8 cellular contexts compared by ENCODE assay signal in the genomic region with DNA sequence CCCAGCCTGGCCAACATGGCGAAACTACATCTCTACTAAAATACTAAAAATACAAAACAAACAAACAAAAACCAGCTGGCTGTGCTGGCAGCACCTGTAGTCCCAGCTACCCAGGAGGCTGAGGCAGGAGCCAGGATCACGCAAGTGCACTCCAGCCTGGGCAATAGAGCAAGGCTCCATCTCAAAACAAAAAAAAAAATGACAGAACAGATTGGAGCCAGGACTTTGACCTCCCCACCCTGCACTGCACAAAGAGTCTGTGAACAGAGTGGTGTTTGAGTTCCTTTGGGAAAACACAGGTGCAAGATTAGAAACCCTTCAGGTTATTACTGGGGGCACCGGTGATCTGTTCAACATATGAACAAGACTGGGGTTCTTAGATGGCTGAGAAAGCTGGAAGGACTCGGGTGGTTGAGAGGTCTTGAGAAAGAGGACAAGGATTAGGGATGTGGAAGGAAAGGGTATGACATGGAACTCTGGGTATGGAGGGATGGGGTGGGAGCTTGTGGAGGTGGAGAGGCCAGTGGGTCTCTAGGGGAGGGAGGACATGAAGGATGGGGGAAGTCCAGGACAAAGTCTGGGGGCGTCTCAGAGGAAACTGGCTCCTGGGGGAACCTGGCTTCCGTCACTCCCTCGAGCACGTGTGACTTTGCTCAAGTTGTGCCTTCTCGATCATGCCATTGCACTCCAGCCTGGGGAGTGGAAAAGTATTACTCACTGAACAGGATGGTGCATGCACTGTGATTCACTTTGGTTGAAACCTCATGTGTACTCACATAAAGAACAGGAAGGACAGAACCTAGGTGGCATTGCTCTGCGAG. TPM values are rescaled to one million over a fixed set of nuclear protein-coding genes. Genes with fewer than 3 reads are reported as not detected.
DNase-seq lines count a peak whose midpoint lies in the region; ATAC-seq, FAIRE-seq and TF ChIP-seq lines count a peak whose summit lies in the region.

No MANE protein-coding gene starts in this region.

- no peak for ATAC-seq in K562
- ATAC-seq in HG02970 (IDR thresholded peaks at IDR 0.05; ENCODE audit: low FRiP score, unreplicated experiment) = no peak

- H3K4me3 ChIP-seq in AG04449 (ENCODE audit: low read depth, low read length) (no peak overlapping the region), K562 (no peak overlapping the region), mucosa of stomach (ENCODE audit: low read length) (no peak overlapping the region), HAP-1 (no peak overlapping the region)

- TF ChIP-seq RAD21 in K562 (CRISPR knock-in tag; conservative IDR thresholded peaks at IDR 0.05 in 1 of 2, IDR thresholded peaks at IDR 0.05 in 1 of 2) = no peak

- no peak overlapping the region for H3K4me2 ChIP-seq in K562 (ENCODE audit: insufficient read depth, low read length)

- CTCF ChIA-PET in AG04449 (lab: Yijun Ruan, JAX) (interaction anchor here (1.4 to 13.7 kb wide), 5 partner anchors 9 to 47 kb away, joined by 3 to 200 read pairs (median 5); partner anchors contain the start of gene RCN3), K562 (lab: Yijun Ruan, JAX; ENCODE audit: low intra/inter-chr PET ratio) (no interaction called here)

- no TSS peak for BruUV-seq in K562 (replicated peaks; lab: Mats Ljungman, UMichigan)

- no peak overlapping the region for H2AFZ ChIP-seq in K562 (ENCODE audit: low read depth, low read length)

- H3K27me3 ChIP-seq in K562 (ENCODE audit: control insufficient read depth in 2 of 2, insufficient read depth in 2 of 2, low read length in 2 of 2) (no peaks in the 10 kb centered on the region), mucosa of stomach (ENCODE audit: control insufficient read depth, insufficient read depth, low read length) (no peaks in the 10 kb centered on the region), HAP-1 (ENCODE audit: low read depth) (no peaks in the 10 kb centered on the region)

- peak; percentile 38 for TF ChIP-seq POLR2A in K562 (conservative IDR thresholded peaks at IDR 0.05)

- no peak for TF ChIP-seq EP300 in K562 (IDR thresholded peaks at IDR 0.05; ENCODE audit: low read length)

- peak overlapping the region in 1 of 2 experiments; percentile 43; a peak in 1 of 4 replicates for H3K9ac ChIP-seq in K562 (ENCODE audit: insufficient read depth in 1 of 2, low read depth in 2 of 2, low read length in 2 of 2)
- H3K9ac ChIP-seq in mucosa of stomach (ENCODE audit: low read length) = peak overlapping the region; percentile 65

- DNase-seq in AG04449 (ENCODE audit: low read depth, low spot score) (peak; percentile 17), RPMI7951 (ENCODE audit: low read depth) (peak; percentile 14), K562 (ENCODE audit: extremely low read depth in 1 of 4, low spot score in 3 of 4) (no peak), OCI-M1 (lab: John Stamatoyannopoulos, UW) (no peak), HAP-1 (ENCODE audit: low spot score in 2 of 2) (no peak), NCI-H2196 treated with DMSO at 0.1 percent for 48 hours (lab: John Stamatoyannopoulos, UW; ENCODE audit: unreplicated experiment) (no peak)

- no peak overlapping the region for H3K27ac ChIP-seq in K562 (ENCODE audit: extremely low read depth, low read depth, low read length)

- no peak for FAIRE-seq in K562 (lab: Jason Lieb, UNC)

- no peaks in the 10 kb centered on the region for H3K9me1 ChIP-seq in K562 (ENCODE audit: control insufficient read depth, insufficient read depth, low read length)

- TF ChIP-seq CTCF in AG04449 (IDR thresholded peaks at IDR 0.05; ENCODE audit: insufficient read depth, low read length, missing control alignments) (no peak), K562 (IDR thresholded peaks at IDR 0.05 in 2 of 3, conservative IDR thresholded peaks at IDR 0.05 in 1 of 3; ENCODE audit: insufficient read depth in 2 of 3, low read depth in 1 of 3, low read length in 3 of 3) (no peak)

- no peaks in the 10 kb centered on the region for H3K9me3 ChIP-seq in K562 (replicated peaks; ENCODE audit: control insufficient read depth, insufficient read depth, low read depth, low read length)
- H3K9me3 ChIP-seq in mucosa of stomach (ENCODE audit: control insufficient read depth, low read length) = no peaks in the 10 kb centered on the region
- H3K9me3 ChIP-seq in HAP-1 = no peaks in the 10 kb centered on the region

- POLR2A ChIA-PET in AG04449 (lab: Yijun Ruan, JAX) (interaction anchor here (0.6 kb wide), 1 partner anchor 10 kb away, joined by 3 read pairs; no protein-coding TSS in a partner anchor), K562 (lab: Yijun Ruan, JAX) (interaction anchor here (0.6 kb wide), 1 partner anchor 55 kb away, joined by 3 read pairs; no protein-coding TSS in a partner anchor)

- intact Hi-C loops in K562 (cut with micrococcal nuclease) = no loop called here

- in situ Hi-C loops in K562 (cut with MboI) = no loop called here
- in situ Hi-C loops in HAP-1 (cut with MboI; ENCODE audit: low sequenced_read_pairs) = no loop called here

- H3K4me1 ChIP-seq in K562 (replicated peaks in 1 of 2; ENCODE audit: control insufficient read depth in 2 of 2, insufficient read depth in 2 of 2, low read length in 2 of 2) (peaks cover 0 to 33% of the 10 kb centered on the region in 2 experiments; a peak in 4 of 5 replicates), mucosa of stomach (ENCODE audit: control insufficient read depth, insufficient read depth, low read length) (peaks cover 42% of the 10 kb centered on the region), HAP-1 (no peaks in the 10 kb centered on the region)

- no peaks in the 10 kb centered on the region; the same call in 1 of the 2 replicates for H4K20me1 ChIP-seq in K562 (replicated peaks; ENCODE audit: control insufficient read depth, insufficient read depth, low read length)

- H3K36me3 ChIP-seq in K562 (ENCODE audit: control insufficient read depth, insufficient read depth, low read length) = peaks cover 41% of the 10 kb centered on the region
- peaks cover 2% of the 10 kb centered on the region for H3K36me3 ChIP-seq in mucosa of stomach (ENCODE audit: control insufficient read depth, insufficient read depth, low read length)
- H3K36me3 ChIP-seq in HAP-1 (replicated peaks) = peaks cover 24% of the 10 kb centered on the region

- 85% methylated on average over 9 of the region's 10 CpGs for whole genome bisulfite sequencing in K562 (ENCODE audit: insufficient coverage, low coverage, missing lambda C conversion rate)

- H3K79me2 ChIP-seq in K562 (ENCODE audit: control insufficient read depth, insufficient read depth, low read length) = no peaks in the 10 kb centered on the region

RNA-seq across cellular contexts. Expression of gene RCN3, which starts 25.9 kb away (rescaled TPM):
- 145 and 157 TPM in 2 replicates for total RNA-seq in RPMI7951 (2014; rRNA removed; shearing (Covaris generic))
- total RNA-seq in K562 (2011; cell fraction: chromatin; rRNA removed; ENCODE audit: low replicate concordance) = 2.7 and 4.6 TPM in 2 replicates
- 6.2 and 9.2 TPM in 2 replicates for total RNA-seq in K562 (2011; cell fraction: nucleolus; rRNA removed)
- 6.4 and 6.9 TPM in 2 replicates for total RNA-seq in K562 (2011; cell fraction: nucleoplasm; rRNA removed)
- total RNA-seq in K562 (2014; rRNA removed) (14.1 and 17.7 TPM in 2 replicates), K562 (2014; rRNA removed; fragmentation: Illumina TruSeq; extraction: Trizol) (0.70 and 1.3 TPM in 2 replicates), K562 (2015; rRNA removed; fragmentation: Illumina TruSeq; extraction: Trizol) (2.6 and 3.2 TPM in 2 replicates), K562 (2021) (9.0 TPM in 2 replicates)
- polyA plus RNA-seq in K562 (2011; rRNA removed) (1.6 and 3.3 TPM in 2 replicates), K562 (2014; fragmentation: Illumina TruSeq; extraction: Trizol) (2.0 and 6.4 TPM in 2 replicates), K562 (2014; fragmentation: Nextera tagmentation; extraction: Ambion mirVana) (under 1 TPM; 0.43 to 0.76 TPM), K562 (2014; rRNA removed) (4.9 and 6.8 TPM in 2 replicates)
- polyA plus RNA-seq in K562 (2011; cell fraction: cytosol; rRNA removed) = 4.5 and 6.6 TPM in 2 replicates
- 5.2 TPM in 2 replicates for polyA plus RNA-seq in K562 (2011; cell fraction: nucleus; rRNA removed)
- polyA plus RNA-seq in K562 (2012) = 4.2 and 4.7 TPM in 2 replicates
- polyA minus RNA-seq in K562 (2011; rRNA and poly(A)+ RNA removed) = 0.15 and 0.25 TPM in 2 replicates
- polyA minus RNA-seq in K562 (2011; cell fraction: cytosol; rRNA and poly(A)+ RNA removed) = 3.2 and 8.5 TPM in 2 replicates
- 1.5 and 2.7 TPM in 2 replicates for polyA minus RNA-seq in K562 (2011; cell fraction: nucleus; rRNA and poly(A)+ RNA removed)

RNA-seq across cellular contexts. Expression of gene NOSIP, which starts 26.7 kb away (rescaled TPM):
- 159 TPM in 2 replicates for total RNA-seq in RPMI7951 (2014; rRNA removed; shearing (Covaris generic))
- 37.6 and 115 TPM in 2 replicates for total RNA-seq in K562 (2011; cell fraction: chromatin; rRNA removed; ENCODE audit: low replicate concordance)
- total RNA-seq in K562 (2011; cell fraction: nucleolus; rRNA removed) = 84.5 and 91.1 TPM in 2 replicates
- 70.0 and 84.8 TPM in 2 replicates for total RNA-seq in K562 (2011; cell fraction: nucleoplasm; rRNA removed)
- total RNA-seq in K562 (2014; rRNA removed) (153 and 184 TPM in 2 replicates), K562 (2014; rRNA removed; fragmentation: Illumina TruSeq; extraction: Trizol) (29.5 and 44.9 TPM in 2 replicates), K562 (2015; rRNA removed; fragmentation: Illumina TruSeq; extraction: Trizol) (109 and 112 TPM in 2 replicates), K562 (2021) (118 and 130 TPM in 2 replicates)
- polyA plus RNA-seq in K562 (2011; rRNA removed) (79.9 and 94.3 TPM in 2 replicates), K562 (2014; fragmentation: Illumina TruSeq; extraction: Trizol) (56.7 and 111 TPM in 2 replicates), K562 (2014; fragmentation: Nextera tagmentation; extraction: Ambion mirVana) (10 to 100 TPM; 14.4 to 42.1 TPM), K562 (2014; rRNA removed) (147 and 151 TPM in 2 replicates)
- 138 and 295 TPM in 2 replicates for polyA plus RNA-seq in K562 (2011; cell fraction: cytosol; rRNA removed)
- 106 and 158 TPM in 2 replicates for polyA plus RNA-seq in K562 (2011; cell fraction: nucleus; rRNA removed)
- polyA plus RNA-seq in K562 (2012) = 116 and 136 TPM in 2 replicates
- 47.8 and 60.4 TPM in 2 replicates for polyA minus RNA-seq in K562 (2011; rRNA and poly(A)+ RNA removed)
- polyA minus RNA-seq in K562 (2011; cell fraction: cytosol; rRNA and poly(A)+ RNA removed) = 60.8 and 65.8 TPM in 2 replicates
- polyA minus RNA-seq in K562 (2011; cell fraction: nucleus; rRNA and poly(A)+ RNA removed) = 29.6 and 41.9 TPM in 2 replicates

RNA-seq across cellular contexts. Expression of gene PRRG2, which starts 27.5 kb away (rescaled TPM):
- 0.10 TPM in 1 of 2 replicates, not detected in the other for total RNA-seq in RPMI7951 (2014; rRNA removed; shearing (Covaris generic))
- 2.2 TPM in 1 of 2 replicates, not detected in the other for total RNA-seq in K562 (2011; cell fraction: chromatin; rRNA removed; ENCODE audit: low replicate concordance)
- 3.0 and 4.7 TPM in 2 replicates for total RNA-seq in K562 (2011; cell fraction: nucleolus; rRNA removed)
- 2.6 and 2.9 TPM in 2 replicates for total RNA-seq in K562 (2011; cell fraction: nucleoplasm; rRNA removed)
- total RNA-seq in K562 (2014; rRNA removed) (0.73 and 2.3 TPM in 2 replicates), K562 (2014; rRNA removed; fragmentation: Illumina TruSeq; extraction: Trizol) (0.33 TPM in 1 of 2 replicates, not detected in the other), K562 (2015; rRNA removed; fragmentation: Illumina TruSeq; extraction: Trizol) (0.65 and 0.94 TPM in 2 replicates), K562 (2021) (1.1 TPM in 2 replicates)
- polyA plus RNA-seq in K562 (2011; rRNA removed) (0.13 and 0.20 TPM in 2 replicates), K562 (2014; fragmentation: Illumina TruSeq; extraction: Trizol) (0.12 and 0.36 TPM in 2 replicates), K562 (2014; fragmentation: Nextera tagmentation; extraction: Ambion mirVana) (under 1 TPM; 0.06 to 0.11 TPM), K562 (2014; rRNA removed) (1.1 and 1.4 TPM in 2 replicates)
- 0.29 and 1.2 TPM in 2 replicates for polyA plus RNA-seq in K562 (2011; cell fraction: cytosol; rRNA removed)
- 0.44 and 0.55 TPM in 2 replicates for polyA plus RNA-seq in K562 (2011; cell fraction: nucleus; rRNA removed)
- polyA plus RNA-seq in K562 (2012) = 0.35 and 0.48 TPM in 2 replicates
- 0.33 and 0.46 TPM in 2 replicates for polyA minus RNA-seq in K562 (2011; rRNA and poly(A)+ RNA removed)
- 1.4 and 1.5 TPM in 2 replicates for polyA minus RNA-seq in K562 (2011; cell fraction: cytosol; rRNA and poly(A)+ RNA removed)
- 2.2 and 2.6 TPM in 2 replicates for polyA minus RNA-seq in K562 (2011; cell fraction: nucleus; rRNA and poly(A)+ RNA removed)

RNA-seq across cellular contexts. Expression of gene PRR12, which starts 37.3 kb away (rescaled TPM):
- total RNA-seq in RPMI7951 (2014; rRNA removed; shearing (Covaris generic)) = 1.1 and 2.3 TPM in 2 replicates
- total RNA-seq in K562 (2011; cell fraction: chromatin; rRNA removed; ENCODE audit: low replicate concordance) = 7.0 and 14.7 TPM in 2 replicates
- 4.5 and 4.9 TPM in 2 replicates for total RNA-seq in K562 (2011; cell fraction: nucleolus; rRNA removed)
- 5.6 and 6.6 TPM in 2 replicates for total RNA-seq in K562 (2011; cell fraction: nucleoplasm; rRNA removed)
- total RNA-seq in K562 (2014; rRNA removed) = 1.5 and 2.8 TPM in 2 replicates
- 0.29 and 0.33 TPM in 2 replicates for total RNA-seq in K562 (2014; rRNA removed; fragmentation: Illumina TruSeq; extraction: Trizol)
- 0.98 and 1.7 TPM in 2 replicates for total RNA-seq in K562 (2015; rRNA removed; fragmentation: Illumina TruSeq; extraction: Trizol)
- 18.8 and 21.1 TPM in 2 replicates for total RNA-seq in K562 (2021)
- polyA plus RNA-seq in K562 (2011; rRNA removed) = 0.24 and 0.57 TPM in 2 replicates
- 0.13 and 0.40 TPM in 2 replicates for polyA plus RNA-seq in K562 (2011; cell fraction: cytosol; rRNA removed)
- 1.9 and 3.1 TPM in 2 replicates for polyA plus RNA-seq in K562 (2011; cell fraction: nucleus; rRNA removed)
- 8.8 and 10.2 TPM in 2 replicates for polyA plus RNA-seq in K562 (2012)
- 3.0 and 6.1 TPM in 2 replicates for polyA plus RNA-seq in K562 (2014; fragmentation: Illumina TruSeq; extraction: Trizol)
- polyA plus RNA-seq in K562 (2014; fragmentation: Nextera tagmentation; extraction: Ambion mirVana) = under 1 TPM; 0.01 TPM
- polyA plus RNA-seq in K562 (2014; rRNA removed) = 4.7 and 7.0 TPM in 2 replicates
- polyA minus RNA-seq in K562 (2011; rRNA and poly(A)+ RNA removed) = 0.21 and 0.25 TPM in 2 replicates
- 3.7 and 5.3 TPM in 2 replicates for polyA minus RNA-seq in K562 (2011; cell fraction: cytosol; rRNA and poly(A)+ RNA removed)
- 0.81 and 3.3 TPM in 2 replicates for polyA minus RNA-seq in K562 (2011; cell fraction: nucleus; rRNA and poly(A)+ RNA removed)

RNA-seq across cellular contexts. Expression of gene FCGRT, which starts 41.2 kb away (rescaled TPM):
- 14.7 and 22.9 TPM in 2 replicates for total RNA-seq in RPMI7951 (2014; rRNA removed; shearing (Covaris generic))
- total RNA-seq in K562 (2011; cell fraction: chromatin; rRNA removed; ENCODE audit: low replicate concordance) = 2.5 and 8.7 TPM in 2 replicates
- 5.9 and 8.0 TPM in 2 replicates for total RNA-seq in K562 (2011; cell fraction: nucleolus; rRNA removed)
- 4.7 and 6.6 TPM in 2 replicates for total RNA-seq in K562 (2011; cell fraction: nucleoplasm; rRNA removed)
- total RNA-seq in K562 (2014; rRNA removed) (0.77 and 2.8 TPM in 2 replicates), K562 (2014; rRNA removed; fragmentation: Illumina TruSeq; extraction: Trizol) (0.38 and 1.1 TPM in 2 replicates), K562 (2015; rRNA removed; fragmentation: Illumina TruSeq; extraction: Trizol) (1.2 and 1.7 TPM in 2 replicates), K562 (2021) (2.2 and 4.0 TPM in 2 replicates)
- polyA plus RNA-seq in K562 (2011; rRNA removed) (1.0 and 8.6 TPM in 2 replicates), K562 (2014; fragmentation: Illumina TruSeq; extraction: Trizol) (1.4 and 1.6 TPM in 2 replicates), K562 (2014; fragmentation: Nextera tagmentation; extraction: Ambion mirVana) (under 1 TPM; 0.11 to 0.18 TPM), K562 (2014; rRNA removed) (1.8 and 2.2 TPM in 2 replicates)
- 2.7 and 9.7 TPM in 2 replicates for polyA plus RNA-seq in K562 (2011; cell fraction: cytosol; rRNA removed)
- polyA plus RNA-seq in K562 (2011; cell fraction: nucleus; rRNA removed) = 3.4 and 18.3 TPM in 2 replicates
- polyA plus RNA-seq in K562 (2012) = 3.5 and 7.8 TPM in 2 replicates
- polyA minus RNA-seq in K562 (2011; rRNA and poly(A)+ RNA removed) = 0.56 and 3.3 TPM in 2 replicates
- polyA minus RNA-seq in K562 (2011; cell fraction: cytosol; rRNA and poly(A)+ RNA removed) = 1.4 and 10.9 TPM in 2 replicates
- 0.40 and 2.1 TPM in 2 replicates for polyA minus RNA-seq in K562 (2011; cell fraction: nucleus; rRNA and poly(A)+ RNA removed)

Comparison
In these comparisons a context has a peak if more than half of its experiments do, and no peak if none do; other contexts are left out.
1. DNase-seq: peak in AG04449 (single experiment) and RPMI7951 (single experiment); none in K562 (0 of 4), OCI-M1 (single experiment), HAP-1 (0 of 2) and NCI-H2196 treated with DMSO at 0.1 percent for 48 hours (single experiment).